8 cellular contexts compared by ENCODE assay signal in genomic region chr6:116405147-116405546, GRCh38. TPM values are rescaled to one million over a fixed set of nuclear protein-coding genes. Genes with fewer than 3 reads are reported as not detected.
A peak's percentile ranks its signal among the peaks of the same experiment; 100 is the strongest.
DNase-seq lines count a peak whose midpoint lies in the region; TF ChIP-seq lines count a peak whose summit lies in the region.

No MANE protein-coding gene starts in this region.

- in situ Hi-C loops in GM23248 (cut with MboI) = no loop called here

- peak overlapping the region; percentile 90 for H3K4me2 ChIP-seq in GM23248 (ENCODE audit: unreplicated experiment)
- H3K4me2 ChIP-seq in hepatocyte = peak overlapping the region; percentile 30

- H3F3A ChIP-seq in GM23248 (ENCODE audit: insufficient read depth) = peaks cover 49% of the 10 kb centered on the region

- WGBS in GM23248 (ENCODE audit: low coverage in 1 of 2, low lambda C conversion rate in 2 of 2, missing lambda C conversion rate in 2 of 2), 2 experiments = 3 to 4% methylated on average over 5 of the region's 5 CpGs
- WGBS in hepatocyte (ENCODE audit: low lambda C conversion rate, missing lambda C conversion rate) = 40% methylated on average over 5 of the region's 5 CpGs

- H4K20me1 ChIP-seq in GM23248 (ENCODE audit: insufficient read depth) (no peaks in the 10 kb centered on the region), hepatocyte (ENCODE audit: insufficient read depth, poor library complexity, severe bottlenecking) (no peaks in the 10 kb centered on the region)

- TF ChIP-seq CTCF in GM10266 (IDR thresholded peaks at IDR 0.05; ENCODE audit: control insufficient read depth, insufficient read depth, low read depth, missing control alignments) = no peak
- TF ChIP-seq CTCF in hepatocyte (IDR thresholded peaks at IDR 0.05; ENCODE audit: poor library complexity) = no peak

- peak overlapping the region; percentile 72 for H3K9ac ChIP-seq in GM23248

- H3K4me3 ChIP-seq in GM23248 (peak overlapping the region; percentile 58), hepatocyte (no peak overlapping the region)

- no peaks in the 10 kb centered on the region for H3K27me3 ChIP-seq in GM23248 (replicated peaks; ENCODE audit: insufficient read depth)
- H3K27me3 ChIP-seq in hepatocyte = no peaks in the 10 kb centered on the region

- H3K79me2 ChIP-seq in GM23248 (ENCODE audit: insufficient read depth) (peaks cover 93% of the 10 kb centered on the region), hepatocyte (peaks cover 61% of the 10 kb centered on the region)

- peak overlapping the region; percentile 82 for H3K27ac ChIP-seq in GM23248
- H3K27ac ChIP-seq in hepatocyte = peak overlapping the region; percentile 58

- H3K9me2 ChIP-seq in GM23248 (ENCODE audit: insufficient read depth) (no peaks in the 10 kb centered on the region), hepatocyte (replicated peaks; ENCODE audit: insufficient read depth) (no peaks in the 10 kb centered on the region)

- DNase-seq in GM10266 (ENCODE audit: extremely low spot score) = peak; percentile 33
- peak; percentile 83 for DNase-seq in GM23248
- DNase-seq in MV-4-11 (lab: John Stamatoyannopoulos, UW) = peak; percentile 74
- DNase-seq in hepatocyte (ENCODE audit: low spot score) = peak; percentile 28
- no peak for DNase-seq in NCI-H1436 (lab: John Stamatoyannopoulos, UW)
- DNase-seq in stimulated activated CD4-positive, alpha-beta T cell treated with anti-CD3 and anti-CD28 coated beads, Interleukin-12 subunit alpha, Interleukin-12 subunit beta, amount 100 ng/mL, for 4 hours = no peak
- DNase-seq in RKO (ENCODE audit: low spot score) = no peak
- DNase-seq in NCI-H2081 (lab: John Stamatoyannopoulos, UW) = no peak

- H3K4me1 ChIP-seq in GM23248 (ENCODE audit: insufficient read depth) (peaks cover 65% of the 10 kb centered on the region), hepatocyte (ENCODE audit: insufficient read depth) (peaks cover 6% of the 10 kb centered on the region)

- H2AFZ ChIP-seq in GM23248 (peak overlapping the region; percentile 34; the same call in 1 of the 2 replicates), hepatocyte (no peak overlapping the region)

- no peaks in the 10 kb centered on the region for H3K9me3 ChIP-seq in GM23248 (ENCODE audit: low read depth)
- no peaks in the 10 kb centered on the region for H3K9me3 ChIP-seq in hepatocyte (ENCODE audit: low read depth)

- H3K36me3 ChIP-seq in GM23248 (ENCODE audit: low read depth) (no peaks in the 10 kb centered on the region), hepatocyte (replicated peaks; ENCODE audit: insufficient read depth, low read depth) (no peaks in the 10 kb centered on the region)

RNA-seq across cellular contexts. Expression of gene DSE, which starts 34.4 kb away (rescaled TPM):
- 76.9 and 83.9 TPM in 2 replicates for total RNA-seq in GM23248 (2014; rRNA removed; shearing (Covaris generic))
- polyA plus RNA-seq in GM23248 (2016; fragmentation: Nextera tagmentation; extraction: Ambion mirVana) (42.7 and 44.6 TPM in 2 replicates), hepatocyte (19.9 and 22.4 TPM in 2 replicates)
- 36.9 and 45.0 TPM in 2 replicates for total RNA-seq in hepatocyte

RNA-seq across cellular contexts. Expression of gene CALHM6, which starts 56.0 kb away (rescaled TPM):
- not detected in 2 replicates for total RNA-seq in GM23248 (2014; rRNA removed; shearing (Covaris generic))
- polyA plus RNA-seq in GM23248 (2016; fragmentation: Nextera tagmentation; extraction: Ambion mirVana) (1.6 and 1.7 TPM in 2 replicates), hepatocyte (0.43 and 0.50 TPM in 2 replicates)
- total RNA-seq in hepatocyte = 0.83 TPM in 1 of 2 replicates, not detected in the other

Comparison
In these comparisons a context has a peak if more than half of its experiments do, and no peak if none do; other contexts are left out.
1. DNase-seq: peak in GM10266 (single experiment), GM23248 (single experiment), MV-4-11 (single experiment) and hepatocyte (single experiment); none in NCI-H1436 (single experiment), stimulated activated CD4-positive, alpha-beta T cell treated with anti-CD3 and anti-CD28 coated beads, Interleukin-12 subunit alpha, Interleukin-12 subunit beta, amount 100 ng/mL, for 4 hours (single experiment), RKO (single experiment) and NCI-H2081 (0 of 2).